In genomic region chr3:184433178-184433577, GRCh38 we compare ENCODE assay signal across 4 cellular contexts. TPM values are rescaled to one million over a fixed set of nuclear protein-coding genes. Genes with fewer than 3 reads are reported as not detected.
"Had no signal": no experiment of that assay in that cellular context is flagged by ENCODE, and none has a peak within 500 bp of the region (broad histone marks: within the 10 kb centered on the region; RNA-seq: fewer than 3 reads in every experiment).

No MANE protein-coding gene starts in this region.

RNA-seq across cellular contexts. Expression of gene CHRD, which starts 53.3 kb away (rescaled TPM):
- total RNA-seq: MCF 10A had no signal

RNA-seq across cellular contexts. Expression of gene THPO, which starts 55.2 kb away (rescaled TPM):
- total RNA-seq: LHCN-M2, M059J, MCF 10A, NCI-H460 had no signal
